ENCODE assay signal across 2 cellular contexts in genomic region chr18:35721431-35722081, GRCh38.
TF ChIP-seq lines count a peak whose summit lies in the region.

No MANE protein-coding gene starts in this region.

TF ChIP-seq in IMR-90, 13 proteins besides CTCF, POLR2A, EP300 and RAD21:
- no peak for TF ChIP-seq CHD1 (IDR thresholded peaks at IDR 0.05; ENCODE audit: low read depth, low read length)
- no peak for TF ChIP-seq NFE2L2 (IDR thresholded peaks at IDR 0.05; ENCODE audit: low read depth, low read length)
- TF ChIP-seq SMC3 (IDR thresholded peaks at IDR 0.05; ENCODE audit: low read depth, low read length): no peak
- no peak for TF ChIP-seq RCOR1 (IDR thresholded peaks at IDR 0.05; ENCODE audit: insufficient replicate concordance, low read length)
- TF ChIP-seq MAFK (IDR thresholded peaks at IDR 0.05; ENCODE audit: low read depth, low read length): no peak
- TF ChIP-seq ELK1 (IDR thresholded peaks at IDR 0.05; ENCODE audit: borderline replicate concordance, low read depth, low read length): no peak
- TF ChIP-seq MAZ (IDR thresholded peaks at IDR 0.05; ENCODE audit: borderline replicate concordance, low read depth, low read length): no peak
- no peak for TF ChIP-seq CEBPB (IDR thresholded peaks at IDR 0.05; ENCODE audit: low read depth, low read length)
- no peak for TF ChIP-seq MXI1 (IDR thresholded peaks at IDR 0.05; ENCODE audit: borderline replicate concordance, low read depth, low read length)
- TF ChIP-seq BHLHE40 (IDR thresholded peaks at IDR 0.05; ENCODE audit: low read depth, low read length): no peak
- TF ChIP-seq RFX5 (IDR thresholded peaks at IDR 0.05; ENCODE audit: low read depth, low read length): no peak
- TF ChIP-seq USF2 (IDR thresholded peaks at IDR 0.05; ENCODE audit: low read depth, low read length): no peak
- TF ChIP-seq FOS (IDR thresholded peaks at IDR 0.05; ENCODE audit: low read depth, low read length): no peak

TF ChIP-seq in K562, 482 proteins besides CTCF, POLR2A, EP300 and RAD21:
- TF ChIP-seq ARNT (IDR thresholded peaks at IDR 0.05) (no peak), LARP7 (IDR thresholded peaks at IDR 0.05) (no peak), ZBTB7A (IDR thresholded peaks at IDR 0.05; ENCODE audit: borderline replicate concordance, control insufficient read depth, low read depth, low read length) (no peak), KAT7 (CRISPR knock-in tag; IDR thresholded peaks at IDR 0.05; ENCODE audit: borderline replicate concordance) (no peak), RNF219 (CRISPR knock-in tag; IDR thresholded peaks at IDR 0.05) (no peak), CBX2 (IDR thresholded peaks at IDR 0.05; ENCODE audit: insufficient read depth, low read length, poor library complexity, severe bottlenecking) (no peak), ZNF444 (CRISPR knock-in tag; IDR thresholded peaks at IDR 0.05) (no peak), FOXA1 (IDR thresholded peaks at IDR 0.05; ENCODE audit: borderline replicate concordance) (no peak), CREB3 (tag; conservative IDR thresholded peaks at IDR 0.05; ENCODE audit: low read depth) (no peak), CGGBP1 (CRISPR knock-in tag; IDR thresholded peaks at IDR 0.05) (no peak), RNF2 (IDR thresholded peaks at IDR 0.05) (no peak), THRA (IDR thresholded peaks at IDR 0.05) (no peak), STAG1 (CRISPR knock-in tag; IDR thresholded peaks at IDR 0.05; ENCODE audit: borderline replicate concordance) (no peak), PHF21A (IDR thresholded peaks at IDR 0.05; ENCODE audit: borderline replicate concordance, low read depth) (no peak), ATF1 (CRISPR knock-in tag; IDR thresholded peaks at IDR 0.05) (no peak), ATF1 (tag; IDR thresholded peaks at IDR 0.05) (no peak), PRDM10 (IDR thresholded peaks at IDR 0.05; ENCODE audit: partially characterized antibody) (no peak), PCBP2 (IDR thresholded peaks at IDR 0.05; ENCODE audit: low read depth, low read length, poor library complexity, severe bottlenecking) (no peak), NCOA6 (IDR thresholded peaks at IDR 0.05) (no peak), TFE3 (CRISPR knock-in tag; IDR thresholded peaks at IDR 0.05) (no peak)
